8 cellular contexts compared by ENCODE assay signal in the genomic region with DNA sequence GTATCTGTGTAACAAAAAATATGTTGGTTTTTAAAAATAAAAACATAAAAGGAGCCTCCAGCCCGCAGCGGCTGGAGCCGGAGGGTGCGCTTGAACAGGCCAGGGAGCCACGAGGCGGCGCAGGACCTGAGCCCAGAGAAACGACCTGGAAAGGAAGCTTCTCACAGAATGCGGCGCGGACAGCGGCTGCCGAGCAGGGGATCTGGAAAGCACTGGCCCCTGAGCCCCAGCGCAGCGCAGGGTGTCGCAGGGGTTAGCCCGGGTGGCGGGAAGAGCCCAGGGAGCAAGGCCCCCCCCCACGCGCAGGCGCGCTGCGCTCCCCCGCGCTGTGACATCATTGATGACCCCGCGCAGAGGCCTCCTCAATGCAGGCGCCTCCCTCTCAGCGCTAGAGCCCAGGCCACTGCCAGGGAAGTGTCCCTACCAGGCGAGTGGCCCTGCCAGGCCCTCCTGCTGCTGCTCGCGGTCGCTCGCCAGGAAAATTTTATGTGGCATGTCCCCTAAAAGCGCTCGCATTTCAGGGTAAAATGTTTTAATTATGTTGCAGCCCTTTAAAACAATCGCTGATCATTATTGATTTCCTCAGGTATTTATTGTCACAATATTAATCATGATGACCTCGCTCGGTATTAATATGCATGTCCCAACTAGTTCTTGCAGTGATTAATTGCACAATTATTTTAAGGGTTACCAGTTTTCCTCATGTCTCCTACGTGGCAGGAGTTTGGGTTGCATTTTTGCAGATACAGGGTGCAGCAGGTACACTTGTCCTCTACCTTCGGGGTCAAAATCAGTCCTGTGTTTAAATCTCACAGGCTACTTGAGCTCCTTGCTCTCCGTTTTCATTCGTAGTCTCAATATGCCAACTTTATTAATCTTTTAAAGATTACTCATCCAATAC.
DNase-seq lines count a peak whose midpoint lies in the region; ATAC-seq and TF ChIP-seq lines count a peak whose summit lies in the region.

No MANE protein-coding gene starts in this region.

- peaks cover 2% of the 10 kb centered on the region for H3K27me3 Mint-ChIP-seq in IgD-negative memory B cell

- H3K36me3 ChIP-seq in ovary (no peaks in the 10 kb centered on the region), testis (ENCODE audit: low read depth, missing control alignments) (no peaks in the 10 kb centered on the region)

- H3K27ac ChIP-seq in ovary (peak overlapping the region; percentile 23 to 77), testis (peak overlapping the region; percentile 76 to 91)

- H3K4me1 ChIP-seq in ovary (ENCODE audit: insufficient read depth) (peaks cover 4% of the 10 kb centered on the region), testis (peaks cover 6% of the 10 kb centered on the region)

- peak; percentile 51 to 83 (median 74) for TF ChIP-seq CTCF in ovary (IDR thresholded peaks at IDR 0.05)
- TF ChIP-seq CTCF in testis (IDR thresholded peaks at IDR 0.05): peak in 2 of 3 experiments; percentile 3 to 38

- ATAC-seq in GM21447 (IDR thresholded peaks at IDR 0.05; ENCODE audit: unreplicated experiment): peak; percentile 92
- ATAC-seq in Right ventricle myocardium inferior: peak; percentile 100

- H3K4me3 ChIP-seq in ovary (peak overlapping the region; percentile 41), testis (peak overlapping the region; percentile 55 to 63)

- H3K9me3 Mint-ChIP-seq in IgD-negative memory B cell: peaks cover 0 to under 1% (median 0%) of the 10 kb centered on the region in 3 donors

- TF ChIP-seq POLR2A in ovary (IDR thresholded peaks at IDR 0.05) (peak; percentile 41), testis (IDR thresholded peaks at IDR 0.05) (no peak)

- peak; percentile 57 for DNase-seq in COR-L47 (lab: John Stamatoyannopoulos, UW)
- DNase-seq in SKM-1 treated with dmso at 0.1 percent for 144 hours (lab: John Stamatoyannopoulos, UW; ENCODE audit: unreplicated experiment): peak; percentile 87
- DNase-seq in activated naive CD8-positive, alpha-beta T cell treated with anti-CD3 and anti-CD28 coated beads, Interleukin-2, amount 50 U/mL, for 16 hours (ENCODE audit: low read depth, low spot score): peak; percentile 58
- peak; percentile 94 for DNase-seq in Right ventricle myocardium inferior (ENCODE audit: missing footprints)
- DNase-seq in ovary: peak; percentile 83 to 91 (median 87)
- DNase-seq in testis: peak; percentile 92

- no peaks in the 10 kb centered on the region for H3K9me3 ChIP-seq in ovary
- H3K9me3 ChIP-seq in testis: no peaks in the 10 kb centered on the region

- H3K4me3 Mint-ChIP-seq in IgD-negative memory B cell: peak overlapping the region; percentile 67 to 90 (median 86)

- intact Hi-C loops in Right ventricle myocardium inferior (cut with DNase I): loop anchor here (1.0 kb wide), 2 partner anchors 85 to 134 kb away; no protein-coding TSS in a partner anchor
- intact Hi-C loops in ovary (cut with DNase I): loop anchor here in 3 of 4 donors (5.0 to 10.0 kb wide), 2 partner anchors 84 to 86 kb away; no protein-coding TSS in a partner anchor
- intact Hi-C loops in testis (cut with DNase I; ENCODE audit: low total_unique reads): no loop called here

- H3K36me3 Mint-ChIP-seq in IgD-negative memory B cell: no peaks in the 10 kb centered on the region

- WGBS in ovary, 3 donors: 11 to 15% (median 13%) methylated on average over 37 to 43 of the region's 43 CpGs
- WGBS in testis, 2 donors: 9 to 10% methylated on average over 31 to 34 of the region's 43 CpGs

- H3K27ac Mint-ChIP-seq in IgD-negative memory B cell: peak overlapping the region in 2 of 3 donors; percentile 16 to 76

- H3K27me3 ChIP-seq in ovary: no peaks in the 10 kb centered on the region
- no peaks in the 10 kb centered on the region for H3K27me3 ChIP-seq in testis

- peaks cover 0 to 6% (median 5%) of the 10 kb centered on the region in 3 donors for H3K4me1 Mint-ChIP-seq in IgD-negative memory B cell

- no peak for TF ChIP-seq EP300 in ovary (IDR thresholded peaks at IDR 0.05)

Comparison
In these comparisons a context has a peak if more than half of its experiments do, and no peak if none do; other contexts are left out.
1. Peak in every context shown above with its lines: DNase-seq, ATAC-seq, H3K4me3 ChIP-seq and H3K27ac ChIP-seq.